In the genomic region with DNA sequence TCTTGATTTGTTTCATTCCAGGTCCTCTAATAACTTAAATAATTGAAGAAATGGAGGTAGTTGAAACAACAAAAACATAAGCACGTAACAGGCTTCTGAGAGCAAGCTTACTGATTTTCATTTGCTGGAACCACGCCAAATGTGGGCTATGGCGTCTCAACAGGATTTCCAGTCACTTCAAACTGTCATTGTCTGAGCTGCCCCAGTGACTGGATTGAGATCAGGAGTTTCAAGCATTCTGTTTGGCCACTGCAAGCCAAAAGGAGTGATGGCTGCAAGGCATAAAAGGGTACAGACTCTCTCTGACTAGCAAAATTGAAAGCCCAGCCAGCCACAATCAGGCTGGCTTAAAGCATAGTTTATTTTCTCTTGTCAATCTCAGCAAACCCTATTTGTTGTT, we compare ENCODE assay signal across 1 cellular context.
TF ChIP-seq lines count a peak whose summit lies in the region.

No MANE protein-coding gene starts in this region.

TF ChIP-seq in H1, 55 proteins besides CTCF, POLR2A, EP300 and RAD21 (continued from another document):
- TF ChIP-seq EGR1 (IDR thresholded peaks at IDR 0.05; ENCODE audit: borderline replicate concordance, low read depth, low read length) (no peak), SIX5 (IDR thresholded peaks at IDR 0.05; ENCODE audit: low read depth, low read length) (no peak), HDAC6 (IDR thresholded peaks at IDR 0.05; ENCODE audit: low read depth, low read length) (no peak), SIRT6 (IDR thresholded peaks at IDR 0.05; ENCODE audit: low read length) (no peak), ASH2L (IDR thresholded peaks at IDR 0.05; ENCODE audit: low read length) (no peak), HDAC2 (IDR thresholded peaks at IDR 0.05; ENCODE audit: borderline replicate concordance in 1 of 2, low read depth in 2 of 2, low read length in 2 of 2) (no peak), JUN (IDR thresholded peaks at IDR 0.05; ENCODE audit: low read depth, low read length) (no peak), GABPA (IDR thresholded peaks at IDR 0.05; ENCODE audit: borderline replicate concordance, insufficient read depth, low read length) (no peak), CTBP2 (IDR thresholded peaks at IDR 0.05; ENCODE audit: borderline replicate concordance, insufficient read depth, insufficient read length, low read length) (no peak)
TF ChIP-seq in H1: peak in this region for 0.
